ENCODE assay signal across 1 cellular context in the genomic region with DNA sequence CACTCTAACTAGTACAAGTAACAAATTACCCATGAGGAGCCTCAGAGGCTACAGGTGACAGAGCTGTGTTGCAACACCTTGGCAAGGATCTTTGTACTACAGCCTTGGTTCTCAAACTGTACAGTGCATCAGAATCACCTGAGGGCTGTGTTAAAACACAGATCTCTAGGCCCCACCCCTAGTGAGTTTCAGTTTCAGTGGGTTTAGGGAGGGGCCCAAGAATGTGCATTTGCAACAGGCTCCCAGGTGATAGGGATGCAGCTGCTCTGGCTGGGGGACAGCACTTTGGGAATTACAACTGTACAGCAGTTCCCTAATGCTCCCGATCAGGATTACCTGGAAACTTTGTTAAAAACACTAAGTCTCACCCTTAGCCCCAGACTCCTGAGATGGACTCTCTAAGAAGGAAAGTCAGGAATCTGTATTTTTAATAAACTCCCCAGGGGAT.
TF ChIP-seq lines count a peak whose summit lies in the region.

No MANE protein-coding gene starts in this region.

TF ChIP-seq in GM23338, 12 proteins besides CTCF, POLR2A, EP300 and RAD21 (continued from another document):
- TF ChIP-seq, protein P1, sequence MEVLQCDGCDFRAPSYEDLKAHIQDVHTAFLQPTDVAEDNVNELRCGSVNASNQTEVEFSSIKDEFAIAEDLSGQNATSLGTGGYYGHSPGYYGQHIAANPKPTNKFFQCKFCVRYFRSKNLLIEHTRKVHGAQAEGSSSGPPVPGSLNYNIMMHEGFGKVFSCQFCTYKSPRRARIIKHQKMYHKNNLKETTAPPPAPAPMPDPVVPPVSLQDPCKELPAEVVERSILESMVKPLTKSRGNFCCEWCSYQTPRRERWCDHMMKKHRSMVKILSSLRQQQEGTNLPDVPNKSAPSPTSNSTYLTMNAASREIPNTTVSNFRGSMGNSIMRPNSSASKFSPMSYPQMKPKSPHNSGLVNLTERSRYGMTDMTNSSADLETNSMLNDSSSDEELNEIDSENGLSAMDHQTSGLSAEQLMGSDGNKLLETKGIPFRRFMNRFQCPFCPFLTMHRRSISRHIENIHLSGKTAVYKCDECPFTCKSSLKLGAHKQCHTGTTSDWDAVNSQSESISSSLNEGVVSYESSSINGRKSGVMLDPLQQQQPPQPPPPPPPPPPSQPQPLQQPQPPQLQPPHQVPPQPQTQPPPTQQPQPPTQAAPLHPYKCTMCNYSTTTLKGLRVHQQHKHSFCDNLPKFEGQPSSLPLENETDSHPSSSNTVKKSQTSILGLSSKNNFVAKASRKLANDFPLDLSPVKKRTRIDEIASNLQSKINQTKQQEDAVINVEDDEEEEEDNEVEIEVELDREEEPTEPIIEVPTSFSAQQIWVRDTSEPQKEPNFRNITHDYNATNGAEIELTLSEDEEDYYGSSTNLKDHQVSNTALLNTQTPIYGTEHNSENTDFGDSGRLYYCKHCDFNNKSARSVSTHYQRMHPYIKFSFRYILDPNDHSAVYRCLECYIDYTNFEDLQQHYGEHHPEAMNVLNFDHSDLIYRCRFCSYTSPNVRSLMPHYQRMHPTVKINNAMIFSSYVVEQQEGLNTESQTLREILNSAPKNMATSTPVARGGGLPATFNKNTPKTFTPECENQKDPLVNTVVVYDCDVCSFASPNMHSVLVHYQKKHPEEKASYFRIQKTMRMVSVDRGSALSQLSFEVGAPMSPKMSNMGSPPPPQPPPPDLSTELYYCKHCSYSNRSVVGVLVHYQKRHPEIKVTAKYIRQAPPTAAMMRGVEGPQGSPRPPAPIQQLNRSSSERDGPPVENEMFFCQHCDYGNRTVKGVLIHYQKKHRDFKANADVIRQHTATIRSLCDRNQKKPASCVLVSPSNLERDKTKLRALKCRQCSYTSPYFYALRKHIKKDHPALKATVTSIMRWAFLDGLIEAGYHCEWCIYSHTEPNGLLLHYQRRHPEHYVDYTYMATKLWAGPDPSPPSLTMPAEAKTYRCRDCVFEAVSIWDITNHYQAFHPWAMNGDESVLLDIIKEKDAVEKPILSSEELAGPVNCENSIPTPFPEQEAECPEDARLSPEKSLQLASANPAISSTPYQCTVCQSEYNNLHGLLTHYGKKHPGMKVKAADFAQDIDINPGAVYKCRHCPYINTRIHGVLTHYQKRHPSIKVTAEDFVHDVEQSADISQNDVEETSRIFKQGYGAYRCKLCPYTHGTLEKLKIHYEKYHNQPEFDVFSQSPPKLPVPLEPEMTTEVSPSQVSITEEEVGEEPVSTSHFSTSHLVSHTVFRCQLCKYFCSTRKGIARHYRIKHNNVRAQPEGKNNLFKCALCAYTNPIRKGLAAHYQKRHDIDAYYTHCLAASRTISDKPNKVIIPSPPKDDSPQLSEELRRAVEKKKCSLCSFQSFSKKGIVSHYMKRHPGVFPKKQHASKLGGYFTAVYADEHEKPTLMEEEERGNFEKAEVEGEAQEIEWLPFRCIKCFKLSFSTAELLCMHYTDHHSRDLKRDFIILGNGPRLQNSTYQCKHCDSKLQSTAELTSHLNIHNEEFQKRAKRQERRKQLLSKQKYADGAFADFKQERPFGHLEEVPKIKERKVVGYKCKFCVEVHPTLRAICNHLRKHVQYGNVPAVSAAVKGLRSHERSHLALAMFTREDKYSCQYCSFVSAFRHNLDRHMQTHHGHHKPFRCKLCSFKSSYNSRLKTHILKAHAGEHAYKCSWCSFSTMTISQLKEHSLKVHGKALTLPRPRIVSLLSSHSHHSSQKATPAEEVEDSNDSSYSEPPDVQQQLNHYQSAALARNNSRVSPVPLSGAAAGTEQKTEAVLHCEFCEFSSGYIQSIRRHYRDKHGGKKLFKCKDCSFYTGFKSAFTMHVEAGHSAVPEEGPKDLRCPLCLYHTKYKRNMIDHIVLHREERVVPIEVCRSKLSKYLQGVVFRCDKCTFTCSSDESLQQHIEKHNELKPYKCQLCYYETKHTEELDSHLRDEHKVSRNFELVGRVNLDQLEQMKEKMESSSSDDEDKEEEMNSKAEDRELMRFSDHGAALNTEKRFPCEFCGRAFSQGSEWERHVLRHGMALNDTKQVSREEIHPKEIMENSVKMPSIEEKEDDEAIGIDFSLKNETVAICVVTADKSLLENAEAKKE (CRISPR knock-in tag; IDR thresholded peaks at IDR 0.05): no peak
- TF ChIP-seq, protein P2, sequence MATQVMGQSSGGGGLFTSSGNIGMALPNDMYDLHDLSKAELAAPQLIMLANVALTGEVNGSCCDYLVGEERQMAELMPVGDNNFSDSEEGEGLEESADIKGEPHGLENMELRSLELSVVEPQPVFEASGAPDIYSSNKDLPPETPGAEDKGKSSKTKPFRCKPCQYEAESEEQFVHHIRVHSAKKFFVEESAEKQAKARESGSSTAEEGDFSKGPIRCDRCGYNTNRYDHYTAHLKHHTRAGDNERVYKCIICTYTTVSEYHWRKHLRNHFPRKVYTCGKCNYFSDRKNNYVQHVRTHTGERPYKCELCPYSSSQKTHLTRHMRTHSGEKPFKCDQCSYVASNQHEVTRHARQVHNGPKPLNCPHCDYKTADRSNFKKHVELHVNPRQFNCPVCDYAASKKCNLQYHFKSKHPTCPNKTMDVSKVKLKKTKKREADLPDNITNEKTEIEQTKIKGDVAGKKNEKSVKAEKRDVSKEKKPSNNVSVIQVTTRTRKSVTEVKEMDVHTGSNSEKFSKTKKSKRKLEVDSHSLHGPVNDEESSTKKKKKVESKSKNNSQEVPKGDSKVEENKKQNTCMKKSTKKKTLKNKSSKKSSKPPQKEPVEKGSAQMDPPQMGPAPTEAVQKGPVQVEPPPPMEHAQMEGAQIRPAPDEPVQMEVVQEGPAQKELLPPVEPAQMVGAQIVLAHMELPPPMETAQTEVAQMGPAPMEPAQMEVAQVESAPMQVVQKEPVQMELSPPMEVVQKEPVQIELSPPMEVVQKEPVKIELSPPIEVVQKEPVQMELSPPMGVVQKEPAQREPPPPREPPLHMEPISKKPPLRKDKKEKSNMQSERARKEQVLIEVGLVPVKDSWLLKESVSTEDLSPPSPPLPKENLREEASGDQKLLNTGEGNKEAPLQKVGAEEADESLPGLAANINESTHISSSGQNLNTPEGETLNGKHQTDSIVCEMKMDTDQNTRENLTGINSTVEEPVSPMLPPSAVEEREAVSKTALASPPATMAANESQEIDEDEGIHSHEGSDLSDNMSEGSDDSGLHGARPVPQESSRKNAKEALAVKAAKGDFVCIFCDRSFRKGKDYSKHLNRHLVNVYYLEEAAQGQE (IDR thresholded peaks at IDR 0.05; ENCODE audit: unreplicated experiment): no peak
- TF ChIP-seq ZNF331 (CRISPR knock-in tag; IDR thresholded peaks at IDR 0.05; ENCODE audit: low read depth) (no peak), CREB1 (CRISPR knock-in tag; IDR thresholded peaks at IDR 0.05; ENCODE audit: low read depth) (no peak), EZH2 (IDR thresholded peaks at IDR 0.05; ENCODE audit: low read depth, unreplicated experiment) (no peak), JUNB (IDR thresholded peaks at IDR 0.05; ENCODE audit: unreplicated experiment) (no peak), ZNF114 (CRISPR knock-in tag; IDR thresholded peaks at IDR 0.05) (no peak)
